Comparison of ENCODE assay signal across 1 cellular context in genomic region chr10:72364239-72364777, GRCh38.
TF ChIP-seq lines count a peak whose summit lies in the region.

No MANE protein-coding gene starts in this region.

TF ChIP-seq in K562, 482 proteins besides CTCF, POLR2A, EP300 and RAD21 (continued from another document and continues in another):
- TF ChIP-seq ZBTB12 (CRISPR knock-in tag; IDR thresholded peaks at IDR 0.05) (no peak), ZBTB8A (IDR thresholded peaks at IDR 0.05; ENCODE audit: partially characterized antibody) (no peak), ZNF766 (CRISPR knock-in tag; conservative IDR thresholded peaks at IDR 0.05) (no peak), JUNB (CRISPR knock-in tag; conservative IDR thresholded peaks at IDR 0.05) (no peak), ZNF184 (CRISPR knock-in tag; IDR thresholded peaks at IDR 0.05) (no peak), REST (CRISPR knock-in tag; IDR thresholded peaks at IDR 0.05; ENCODE audit: low read depth) (no peak), HDAC8 (tag; IDR thresholded peaks at IDR 0.05) (no peak), EWSR1 (IDR thresholded peaks at IDR 0.05; ENCODE audit: borderline replicate concordance, low read depth, partially characterized antibody) (no peak), TCFL5 (CRISPR knock-in tag; conservative IDR thresholded peaks at IDR 0.05) (no peak), NFIC (IDR thresholded peaks at IDR 0.05) (peak; percentile 100), FOXK2 (conservative IDR thresholded peaks at IDR 0.05 in 1 of 2, IDR thresholded peaks at IDR 0.05 in 1 of 2; ENCODE audit: low read depth in 2 of 2) (no peak), EHMT2 (IDR thresholded peaks at IDR 0.05) (no peak), PTRF (tag; IDR thresholded peaks at IDR 0.05) (no peak), RERE (CRISPR knock-in tag; IDR thresholded peaks at IDR 0.05; ENCODE audit: borderline replicate concordance) (no peak), NONO (IDR thresholded peaks at IDR 0.05; ENCODE audit: low read depth in 2 of 2, low read length in 1 of 2) (no peak), HINFP (tag; conservative IDR thresholded peaks at IDR 0.05; ENCODE audit: low read depth) (no peak), DNMT1 (IDR thresholded peaks at IDR 0.05) (no peak), ZNF436 (CRISPR knock-in tag; IDR thresholded peaks at IDR 0.05) (no peak), ZC3H8 (IDR thresholded peaks at IDR 0.05) (no peak), POLR2AphosphoS2 (IDR thresholded peaks at IDR 0.05; ENCODE audit: low read length) (peak; percentile 81; the same call in 1 of the 2 replicates), SMARCA5 (IDR thresholded peaks at IDR 0.05) (no peak), ZNF24 (IDR thresholded peaks at IDR 0.05) (no peak; the same call in 1 of the 2 replicates), FOXA1 (IDR thresholded peaks at IDR 0.05; ENCODE audit: borderline replicate concordance) (no peak), NBN (IDR thresholded peaks at IDR 0.05; ENCODE audit: low read depth) (0 out of 2 replicates have a peak, but pooled peaks have one; percentile 43), HCFC1 (IDR thresholded peaks at IDR 0.05; ENCODE audit: low read depth, low read length) (no peak), GTF3C2 (IDR thresholded peaks at IDR 0.05; ENCODE audit: borderline replicate concordance, extremely low read depth, insufficient read length) (no peak), TCF3 (CRISPR knock-in tag; IDR thresholded peaks at IDR 0.05) (no peak), SP1 (CRISPR knock-in tag; IDR thresholded peaks at IDR 0.05) (peak; percentile 63), ZFP36 (IDR thresholded peaks at IDR 0.05; ENCODE audit: low read depth, low read length, partially characterized antibody) (peak; percentile 20), NR2F6 (CRISPR knock-in tag; IDR thresholded peaks at IDR 0.05) (no peak)
- TF ChIP-seq, protein P1, sequence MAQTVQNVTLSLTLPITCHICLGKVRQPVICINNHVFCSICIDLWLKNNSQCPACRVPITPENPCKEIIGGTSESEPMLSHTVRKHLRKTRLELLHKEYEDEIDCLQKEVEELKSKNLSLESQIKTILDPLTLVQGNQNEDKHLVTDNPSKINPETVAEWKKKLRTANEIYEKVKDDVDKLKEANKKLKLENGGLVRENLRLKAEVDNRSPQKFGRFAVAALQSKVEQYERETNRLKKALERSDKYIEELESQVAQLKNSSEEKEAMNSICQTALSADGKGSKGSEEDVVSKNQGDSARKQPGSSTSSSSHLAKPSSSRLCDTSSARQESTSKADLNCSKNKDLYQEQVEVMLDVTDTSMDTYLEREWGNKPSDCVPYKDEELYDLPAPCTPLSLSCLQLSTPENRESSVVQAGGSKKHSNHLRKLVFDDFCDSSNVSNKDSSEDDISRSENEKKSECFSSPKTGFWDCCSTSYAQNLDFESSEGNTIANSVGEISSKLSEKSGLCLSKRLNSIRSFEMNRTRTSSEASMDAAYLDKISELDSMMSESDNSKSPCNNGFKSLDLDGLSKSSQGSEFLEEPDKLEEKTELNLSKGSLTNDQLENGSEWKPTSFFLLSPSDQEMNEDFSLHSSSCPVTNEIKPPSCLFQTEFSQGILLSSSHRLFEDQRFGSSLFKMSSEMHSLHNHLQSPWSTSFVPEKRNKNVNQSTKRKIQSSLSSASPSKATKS (CRISPR knock-in tag; IDR thresholded peaks at IDR 0.05) = no peak
- TF ChIP-seq, protein P2, sequence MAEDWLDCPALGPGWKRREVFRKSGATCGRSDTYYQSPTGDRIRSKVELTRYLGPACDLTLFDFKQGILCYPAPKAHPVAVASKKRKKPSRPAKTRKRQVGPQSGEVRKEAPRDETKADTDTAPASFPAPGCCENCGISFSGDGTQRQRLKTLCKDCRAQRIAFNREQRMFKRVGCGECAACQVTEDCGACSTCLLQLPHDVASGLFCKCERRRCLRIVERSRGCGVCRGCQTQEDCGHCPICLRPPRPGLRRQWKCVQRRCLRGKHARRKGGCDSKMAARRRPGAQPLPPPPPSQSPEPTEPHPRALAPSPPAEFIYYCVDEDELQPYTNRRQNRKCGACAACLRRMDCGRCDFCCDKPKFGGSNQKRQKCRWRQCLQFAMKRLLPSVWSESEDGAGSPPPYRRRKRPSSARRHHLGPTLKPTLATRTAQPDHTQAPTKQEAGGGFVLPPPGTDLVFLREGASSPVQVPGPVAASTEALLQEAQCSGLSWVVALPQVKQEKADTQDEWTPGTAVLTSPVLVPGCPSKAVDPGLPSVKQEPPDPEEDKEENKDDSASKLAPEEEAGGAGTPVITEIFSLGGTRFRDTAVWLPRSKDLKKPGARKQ (CRISPR knock-in tag; IDR thresholded peaks at IDR 0.05) = no peak
- TF ChIP-seq, protein P3, sequence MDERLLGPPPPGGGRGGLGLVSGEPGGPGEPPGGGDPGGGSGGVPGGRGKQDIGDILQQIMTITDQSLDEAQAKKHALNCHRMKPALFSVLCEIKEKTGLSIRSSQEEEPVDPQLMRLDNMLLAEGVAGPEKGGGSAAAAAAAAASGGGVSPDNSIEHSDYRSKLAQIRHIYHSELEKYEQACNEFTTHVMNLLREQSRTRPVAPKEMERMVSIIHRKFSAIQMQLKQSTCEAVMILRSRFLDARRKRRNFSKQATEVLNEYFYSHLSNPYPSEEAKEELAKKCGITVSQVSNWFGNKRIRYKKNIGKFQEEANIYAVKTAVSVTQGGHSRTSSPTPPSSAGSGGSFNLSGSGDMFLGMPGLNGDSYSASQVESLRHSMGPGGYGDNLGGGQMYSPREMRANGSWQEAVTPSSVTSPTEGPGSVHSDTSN (CRISPR knock-in tag; IDR thresholded peaks at IDR 0.05; ENCODE audit: low read depth) = no peak
- TF ChIP-seq, protein P3 (tag; conservative IDR thresholded peaks at IDR 0.05; ENCODE audit: low read depth) = no peak
- TF ChIP-seq, protein P4, sequence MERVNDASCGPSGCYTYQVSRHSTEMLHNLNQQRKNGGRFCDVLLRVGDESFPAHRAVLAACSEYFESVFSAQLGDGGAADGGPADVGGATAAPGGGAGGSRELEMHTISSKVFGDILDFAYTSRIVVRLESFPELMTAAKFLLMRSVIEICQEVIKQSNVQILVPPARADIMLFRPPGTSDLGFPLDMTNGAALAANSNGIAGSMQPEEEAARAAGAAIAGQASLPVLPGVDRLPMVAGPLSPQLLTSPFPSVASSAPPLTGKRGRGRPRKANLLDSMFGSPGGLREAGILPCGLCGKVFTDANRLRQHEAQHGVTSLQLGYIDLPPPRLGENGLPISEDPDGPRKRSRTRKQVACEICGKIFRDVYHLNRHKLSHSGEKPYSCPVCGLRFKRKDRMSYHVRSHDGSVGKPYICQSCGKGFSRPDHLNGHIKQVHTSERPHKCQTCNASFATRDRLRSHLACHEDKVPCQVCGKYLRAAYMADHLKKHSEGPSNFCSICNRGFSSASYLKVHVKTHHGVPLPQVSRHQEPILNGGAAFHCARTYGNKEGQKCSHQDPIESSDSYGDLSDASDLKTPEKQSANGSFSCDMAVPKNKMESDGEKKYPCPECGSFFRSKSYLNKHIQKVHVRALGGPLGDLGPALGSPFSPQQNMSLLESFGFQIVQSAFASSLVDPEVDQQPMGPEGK (CRISPR knock-in tag; IDR thresholded peaks at IDR 0.05; ENCODE audit: borderline replicate concordance) = no peak
